9 cellular contexts compared by ENCODE assay signal in genomic region chr7:156650042-156650441, GRCh38. TPM values are rescaled to one million over a fixed set of nuclear protein-coding genes. Genes with fewer than 3 reads are reported as not detected.
A peak's percentile ranks its signal among the peaks of the same experiment; 100 is the strongest.
DNase-seq lines count a peak whose midpoint lies in the region; ATAC-seq lines count a peak whose summit lies in the region.
"Had no signal": no experiment of that assay in that cellular context is flagged by ENCODE, and none has a peak within 500 bp of the region (broad histone marks: within the 10 kb centered on the region; RNA-seq: fewer than 3 reads in every experiment).

No MANE protein-coding gene starts in this region.

- H2BK15ac ChIP-seq in mesenchymal stem cell (ENCODE audit: low read depth, poor library complexity, severe bottlenecking), result no peak overlapping the region

- H3K14ac ChIP-seq in mesenchymal stem cell (ENCODE audit: low read length in 2 of 2), result no peak overlapping the region

- DNase-seq in DMS53 treated with DMSO at 0.1 percent for 48 hours (lab: John Stamatoyannopoulos, UW; ENCODE audit: unreplicated experiment) (peak; percentile 24), astrocyte of the hippocampus (ENCODE audit: low read depth, low spot score) (peak; percentile 21), mesenchymal stem cell (peak; percentile 16), amniotic stem cell (lab: John Stamatoyannopoulos, UW) (no peak), activated T-cell treated with anti-CD3 and anti-CD28 coated beads for 4 hours (no peak)

- no peak overlapping the region for H2BK5ac ChIP-seq in mesenchymal stem cell (ENCODE audit: low read depth, low read length, poor library complexity, severe bottlenecking)

- ATAC-seq in HG03432 (IDR thresholded peaks at IDR 0.05; ENCODE audit: unreplicated experiment) (peak; percentile 45), GM21528 (IDR thresholded peaks at IDR 0.05; ENCODE audit: low FRiP score, unreplicated experiment) (no peak), GM19035 (IDR thresholded peaks at IDR 0.05; ENCODE audit: unreplicated experiment) (no peak)

- H4K91ac ChIP-seq in mesenchymal stem cell (ENCODE audit: low read length), result no peak overlapping the region

- H3K4me1 ChIP-seq in mesenchymal stem cell (ENCODE audit: control insufficient read depth, insufficient read depth, low read depth, low read length), result peaks cover 4% of the 10 kb centered on the region

- H2AFZ ChIP-seq in mesenchymal stem cell (ENCODE audit: low read depth, low read length), result no peak overlapping the region

- H3K23ac ChIP-seq in mesenchymal stem cell (ENCODE audit: low read length in 2 of 2), result no peak overlapping the region

- H3K18ac ChIP-seq in mesenchymal stem cell (ENCODE audit: low read depth in 1 of 2, low read length in 2 of 2), result no peak overlapping the region

- no peaks in the 10 kb centered on the region for H3K9me3 ChIP-seq in mesenchymal stem cell (ENCODE audit: control insufficient read depth, low read length)

- H3K27ac ChIP-seq in mesenchymal stem cell (ENCODE audit: low read length, poor library complexity, severe bottlenecking), result no peak overlapping the region
- H3K27ac ChIP-seq: HL-60 had no signal

- WGBS in mesenchymal stem cell, result 80% methylated on average over 9 of the region's 9 CpGs

- no peaks in the 10 kb centered on the region for H3K79me1 ChIP-seq in mesenchymal stem cell (replicated peaks; ENCODE audit: low read length, poor library complexity, severe bottlenecking)

- no peak overlapping the region for H4K8ac ChIP-seq in mesenchymal stem cell (ENCODE audit: low read length)

- no peaks in the 10 kb centered on the region for H3K36me3 ChIP-seq in mesenchymal stem cell (ENCODE audit: control insufficient read depth in 1 of 2, insufficient read depth in 2 of 2, low read depth in 1 of 2, low read length in 2 of 2)

- H3K4me2 ChIP-seq in mesenchymal stem cell (ENCODE audit: low read length, poor library complexity, severe bottlenecking), result no peak overlapping the region

- H3K27me3 ChIP-seq in mesenchymal stem cell (ENCODE audit: control insufficient read depth in 1 of 2, insufficient read depth in 1 of 2, low read length in 2 of 2), result no peaks in the 10 kb centered on the region

- no peak overlapping the region for H3K4me3 ChIP-seq in mesenchymal stem cell (ENCODE audit: insufficient read depth in 1 of 2, low read depth in 1 of 2, low read length in 2 of 2)

- no peak overlapping the region for H2BK12ac ChIP-seq in mesenchymal stem cell (ENCODE audit: low read length in 2 of 2)

- H3K4ac ChIP-seq in mesenchymal stem cell (ENCODE audit: low read depth in 1 of 2, low read length in 2 of 2), result no peak overlapping the region

- no peak overlapping the region for H3K9ac ChIP-seq in mesenchymal stem cell (ENCODE audit: low read length)

- H2AK5ac ChIP-seq in mesenchymal stem cell (ENCODE audit: low read length, severe bottlenecking), result no peak overlapping the region

- H2BK120ac ChIP-seq in mesenchymal stem cell (ENCODE audit: low read depth, low read length), result no peak overlapping the region

RNA-seq across cellular contexts. Expression of gene RNF32, which starts 9.5 kb away (rescaled TPM):
- 0.91 TPM for polyA plus RNA-seq in mesenchymal stem cell (2013, experiment 1 of 2)
- 0.79 TPM for polyA plus RNA-seq in mesenchymal stem cell (2013, experiment 2 of 2)

Comparison
In these comparisons a context has a peak if more than half of its experiments do, and no peak if none do; other contexts are left out.
1. DNase-seq: peak in DMS53 treated with DMSO at 0.1 percent for 48 hours (single experiment), astrocyte of the hippocampus (single experiment) and mesenchymal stem cell (single experiment); none in amniotic stem cell (single experiment) and activated T-cell treated with anti-CD3 and anti-CD28 coated beads for 4 hours (single experiment).